ENCODE assay signal across 31 cellular contexts in genomic region chr19:51352783-51353360, GRCh38. TPM values are rescaled to one million over a fixed set of nuclear protein-coding genes. Genes with fewer than 3 reads are reported as not detected.
"Had no signal": no experiment of that assay in that cellular context is flagged by ENCODE, and none has a peak within 500 bp of the region (broad histone marks: within the 10 kb centered on the region; RNA-seq: fewer than 3 reads in every experiment).

No MANE protein-coding gene starts in this region.

- H3K9me3 ChIP-seq: gastrocnemius medialis, left ventricle myocardium inferior, psoas muscle, spleen, thyroid gland, upper lobe of left lung had no signal

- H3K4me3 ChIP-seq: gastrocnemius medialis, left ventricle myocardium inferior, lung, psoas muscle, spleen, thyroid gland, upper lobe of left lung had no signal

- DNase-seq: activated CD4-positive, alpha-beta T cell treated with anti-CD3 and anti-CD28 coated beads for 36 hours; activated CD4-positive, alpha-beta T cell treated with anti-CD3 and anti-CD28 coated beads, Interleukin-2, amount 50 U/mL, for 4 hours; activated CD4-positive, CD25-positive, alpha-beta regulatory T cell; activated CD8-positive, alpha-beta memory T cell treated with anti-CD3 and anti-CD28 coated beads for 24 hours; activated gamma-delta T cell; activated naive CD4-positive, alpha-beta T cell treated with anti-CD3 and anti-CD28 coated beads, Interleukin-2, amount 10 ng/mL, durations not matched to agents 7 days and 5 days; activated naive CD8-positive, alpha-beta T cell treated with anti-CD3 and anti-CD28 coated beads, Interleukin-2, amount 50 U/mL, for 24 hours; dermis blood vessel endothelial cell; effector CD8-positive, alpha-beta T cell; erythroblast; gastrocnemius medialis; glutamatergic neuron; islet precursor cell; left ventricle myocardium inferior; psoas muscle; right cardiac atrium; spleen; stimulated activated naive CD8-positive, alpha-beta T cell treated with anti-CD3 and anti-CD28 coated beads, Interleukin-15, Interleukin-2, amounts not matched to agents 100 U/mL and 50 U/mL, for 24 hours; T-cell; thyroid gland; upper lobe of left lung had no signal

- H3K27ac Mint-ChIP-seq: activated CD4-positive, alpha-beta T cell treated with anti-CD3 and anti-CD28 coated beads for 36 hours; activated naive CD4-positive, alpha-beta T cell treated with anti-CD3 and anti-CD28 coated beads, Interleukin-2, amount 10 ng/mL, durations not matched to agents 7 days and 5 days; activated naive CD8-positive, alpha-beta T cell treated with anti-CD3 and anti-CD28 coated beads, Interleukin-2, amount 50 U/mL, for 24 hours; T-cell had no signal

- H2AFZ ChIP-seq: parathyroid adenoma had no signal

- H3K9me3 Mint-ChIP-seq: activated naive CD4-positive, alpha-beta T cell treated with anti-CD3 and anti-CD28 coated beads, Interleukin-2, amount 10 ng/mL, durations not matched to agents 7 days and 5 days; activated naive CD8-positive, alpha-beta T cell treated with anti-CD3 and anti-CD28 coated beads, Interleukin-2, amount 50 U/mL, for 24 hours; activated T-helper 1 cell treated with anti-CD3 and anti-CD28 coated beads, Interleukin-12 subunit alpha, Interleukin-12 subunit beta, Interleukin-2, Interleukin-4 antibody, amounts not matched to agents 30 ng/mL and 10 ng/mL and 1 ng/mL, durations not matched to agents 14 hours and 24 hours and 36 hours; nephron; T-cell; T-helper 2 cell treated with Interferon-gamma antibody and Interleukin-4, amounts not matched to agents 5 μg/mL and 100 μg/mL, for 36 hours had no signal

- H3K9ac ChIP-seq: parathyroid adenoma had no signal

- H3K4me3 Mint-ChIP-seq: activated CD4-positive, alpha-beta T cell treated with anti-CD3 and anti-CD28 coated beads for 36 hours; activated naive CD4-positive, alpha-beta T cell treated with anti-CD3 and anti-CD28 coated beads, Interleukin-2, amount 10 ng/mL, durations not matched to agents 7 days and 5 days; activated naive CD8-positive, alpha-beta T cell treated with anti-CD3 and anti-CD28 coated beads, Interleukin-2, amount 50 U/mL, for 24 hours; activated T-helper 1 cell treated with anti-CD3 and anti-CD28 coated beads, Interleukin-12 subunit alpha, Interleukin-12 subunit beta, Interleukin-2, Interleukin-4 antibody, amounts not matched to agents 30 ng/mL and 10 ng/mL and 1 ng/mL, durations not matched to agents 14 hours and 24 hours and 36 hours; nephron; T-cell; T-helper 2 cell treated with Interferon-gamma antibody and Interleukin-4, amounts not matched to agents 5 μg/mL and 100 μg/mL, for 36 hours had no signal

- ATAC-seq: activated CD4-positive, alpha-beta T cell treated with anti-CD3 and anti-CD28 coated beads for 36 hours; activated naive CD8-positive, alpha-beta T cell treated with anti-CD3 and anti-CD28 coated beads, Interleukin-2, amount 50 U/mL, for 24 hours; gastrocnemius medialis; psoas muscle; stimulated activated naive CD8-positive, alpha-beta T cell treated with anti-CD3 and anti-CD28 coated beads, Interleukin-15, Interleukin-2, amounts not matched to agents 100 U/mL and 50 U/mL, for 24 hours; T-cell had no signal

- H3K27me3 ChIP-seq: gastrocnemius medialis, spleen, thyroid gland, upper lobe of left lung had no signal

- H3K27ac ChIP-seq: gastrocnemius medialis, left ventricle myocardium inferior, parathyroid adenoma, psoas muscle, spleen, thyroid gland, upper lobe of left lung had no signal

- FAIRE-seq: bronchial epithelial cell, colon had no signal

- H3K27me3 Mint-ChIP-seq: activated CD4-positive, alpha-beta T cell treated with anti-CD3 and anti-CD28 coated beads for 36 hours; activated naive CD4-positive, alpha-beta T cell treated with anti-CD3 and anti-CD28 coated beads, Interleukin-2, amount 10 ng/mL, durations not matched to agents 7 days and 5 days; activated naive CD8-positive, alpha-beta T cell treated with anti-CD3 and anti-CD28 coated beads, Interleukin-2, amount 50 U/mL, for 24 hours; T-cell had no signal

- H3K4me1 ChIP-seq: gastrocnemius medialis, psoas muscle, spleen, thyroid gland, upper lobe of left lung had no signal

RNA-seq across cellular contexts. Expression of gene CLDND2, which starts 15.9 kb away (rescaled TPM):
- total RNA-seq: bronchial epithelial cell, dermis blood vessel endothelial cell, gastrocnemius medialis, subcutaneous adipose tissue, thyroid gland had no signal

RNA-seq across cellular contexts. Expression of gene NKG7, which starts 19.6 kb away (rescaled TPM):
- total RNA-seq: bronchial epithelial cell, dermis blood vessel endothelial cell had no signal

RNA-seq across cellular contexts. Expression of gene LIM2, which starts 34.9 kb away (rescaled TPM):
- total RNA-seq: activated T-helper 1 cell treated with anti-CD3 and anti-CD28 coated beads, Interleukin-12 subunit alpha, Interleukin-12 subunit beta, Interleukin-2, Interleukin-4 antibody, amounts not matched to agents 30 ng/mL and 10 ng/mL and 1 ng/mL, durations not matched to agents 14 hours and 24 hours and 36 hours; bronchial epithelial cell; dermis blood vessel endothelial cell; gastrocnemius medialis; left ventricle myocardium inferior; lung; mesenteric fat pad; mucosa of gallbladder; psoas muscle; right cardiac atrium; spleen; subcutaneous adipose tissue; T-cell; thyroid gland had no signal
- polyA plus RNA-seq: lung, psoas muscle, right cardiac atrium, spleen had no signal
